Comparison of ENCODE assay signal across 8 cellular contexts in the genomic region with DNA sequence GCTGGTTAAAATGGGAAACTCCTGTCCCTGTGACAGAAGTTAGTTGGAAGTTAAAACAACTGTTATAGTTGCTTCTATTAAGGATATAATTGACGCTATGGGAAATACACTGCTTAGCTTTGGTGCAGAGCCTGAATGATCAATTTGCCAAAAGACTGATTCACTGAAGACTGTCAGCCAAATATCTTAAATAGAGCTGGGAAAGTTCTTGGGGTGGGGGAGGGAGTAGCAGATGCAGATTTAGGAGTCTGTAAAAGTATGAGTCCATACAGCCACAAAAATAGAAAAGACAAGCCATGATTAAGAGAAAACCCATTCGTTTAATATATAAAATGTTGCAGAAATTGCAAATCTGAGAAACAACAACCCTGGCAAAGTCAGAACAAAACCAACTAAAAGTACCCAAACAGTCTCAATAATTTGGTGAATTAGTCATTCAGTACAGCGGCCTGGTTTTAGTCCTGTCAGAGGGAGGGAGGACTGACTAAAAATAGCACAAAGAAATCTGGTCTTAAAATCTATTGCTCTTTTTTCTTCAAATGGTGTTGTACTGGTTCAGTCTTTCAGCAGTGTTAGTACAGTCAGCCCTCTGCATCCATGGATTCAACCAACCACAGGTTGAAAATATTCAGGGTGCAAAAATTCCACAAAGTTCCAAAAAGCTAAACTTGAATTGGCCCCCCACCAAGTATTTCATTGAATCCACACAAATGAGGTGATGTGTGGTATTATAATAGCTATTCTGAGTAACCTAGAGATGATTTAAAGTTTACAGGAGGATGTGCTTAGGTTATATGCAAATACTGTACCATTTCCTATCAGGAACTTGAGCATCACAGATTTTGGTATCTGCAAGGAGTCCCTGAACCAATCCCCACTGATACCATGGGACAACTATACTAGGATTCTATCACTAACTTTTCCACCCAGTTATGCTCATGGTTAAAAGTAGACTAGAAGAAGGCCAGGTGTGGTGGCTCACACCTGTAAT.
DNase-seq lines count a peak whose midpoint lies in the region; ATAC-seq lines count a peak whose summit lies in the region.

No MANE protein-coding gene starts in this region.

- H3K9me3 Mint-ChIP-seq in activated naive CD8-positive, alpha-beta T cell (ENCODE audit: low read depth): no peaks in the 10 kb centered on the region

- peak; percentile 90 for ATAC-seq in GM18502 (IDR thresholded peaks at IDR 0.05; ENCODE audit: poor library complexity, unreplicated experiment)
- peak; percentile 67 for ATAC-seq in HG02642 (IDR thresholded peaks at IDR 0.05; ENCODE audit: poor library complexity, unreplicated experiment)

- peak; percentile 34 for DNase-seq in pons (ENCODE audit: low spot score)
- DNase-seq in posterior cingulate gyrus: no peak
- no peak for DNase-seq in NCI-H1694 treated with DMSO at 0.1 percent for 48 hours (lab: John Stamatoyannopoulos, UW)
- no peak for DNase-seq in SHP77 treated with DMSO at 0.1 percent for 48 hours (lab: John Stamatoyannopoulos, UW)
- no peak for DNase-seq in NCI-H1417 (lab: John Stamatoyannopoulos, UW)

- H3K4me3 Mint-ChIP-seq in activated naive CD8-positive, alpha-beta T cell: peak overlapping the region; percentile 59

- H3K36me3 Mint-ChIP-seq in activated naive CD8-positive, alpha-beta T cell: peaks cover 16% of the 10 kb centered on the region

- peak overlapping the region; percentile 95 for H3K27ac Mint-ChIP-seq in activated naive CD8-positive, alpha-beta T cell

- H3K27me3 Mint-ChIP-seq in activated naive CD8-positive, alpha-beta T cell: no peaks in the 10 kb centered on the region

- peaks cover 73% of the 10 kb centered on the region for H3K4me1 Mint-ChIP-seq in activated naive CD8-positive, alpha-beta T cell (ENCODE audit: low read depth)

- intact Hi-C loops in posterior cingulate gyrus (cut with DNase I): no loop called here
